In genomic region chr13:23696610-23697009, GRCh38 we compare ENCODE assay signal across 12 cellular contexts.
DNase-seq lines count a peak whose midpoint lies in the region; ATAC-seq lines count a peak whose summit lies in the region.
"Had no signal": no experiment of that assay in that cellular context is flagged by ENCODE, and none has a peak within 500 bp of the region (broad histone marks: within the 10 kb centered on the region; RNA-seq: fewer than 3 reads in every experiment).

No MANE protein-coding gene starts in this region.

- peaks cover 0 to 10% of the 10 kb centered on the region in 2 donors for H3K36me3 Mint-ChIP-seq in activated naive CD4-positive, alpha-beta T cell treated with anti-CD3 and anti-CD28 coated beads, Interleukin-2, amount 50 U/mL, for 72 hours
- H3K36me3 Mint-ChIP-seq in activated naive CD4-positive, alpha-beta T cell treated with anti-CD3 and anti-CD28 coated beads for 36 hours (ENCODE audit: low read depth) = no peaks in the 10 kb centered on the region
- H3K36me3 Mint-ChIP-seq in activated CD8-positive, alpha-beta T cell treated with anti-CD3 and anti-CD28 coated beads, Interleukin-2, amount 10 ng/mL, durations not matched to agents 7 days and 5 days (ENCODE audit: low read depth) = no peaks in the 10 kb centered on the region
- H3K36me3 Mint-ChIP-seq in stimulated activated naive B cell treated with anti-CD40 and anti-IgM and Interleukin-4, amounts not matched to agents 10 μg/mL and 1 μg/mL and 100 μg/mL, for 72 hours = no peaks in the 10 kb centered on the region

- no peak for DNase-seq in activated naive CD4-positive, alpha-beta T cell treated with anti-CD3 and anti-CD28 coated beads, Interleukin-2, amount 50 U/mL, for 72 hours (ENCODE audit: low spot score in 2 of 2)
- DNase-seq in activated naive CD4-positive, alpha-beta T cell treated with anti-CD3 and anti-CD28 coated beads for 36 hours = no peak
- DNase-seq in activated CD8-positive, alpha-beta T cell treated with anti-CD3 and anti-CD28 coated beads, Interleukin-2, amount 10 ng/mL, durations not matched to agents 7 days and 5 days = no peak
- peak; percentile 44 for DNase-seq in iPS-NIHi7 (ENCODE audit: extremely low spot score)
- DNase-seq in stimulated activated naive B cell treated with anti-CD40 and anti-IgM and Interleukin-4, amounts not matched to agents 10 μg/mL and 1 μg/mL and 100 μg/mL, for 72 hours = no peak
- no peak for DNase-seq in stimulated activated CD4-positive, alpha-beta T cell treated with anti-CD3 and anti-CD28 coated beads, Interleukin-12 subunit alpha, Interleukin-12 subunit beta, amount 100 ng/mL, for 4 hours
- DNase-seq: DND-41, hippocampal formation, NCI-H1048, NCI-H2171 had no signal

- H3K9me3 Mint-ChIP-seq in activated naive CD4-positive, alpha-beta T cell treated with anti-CD3 and anti-CD28 coated beads, Interleukin-2, amount 50 U/mL, for 72 hours = no peaks in the 10 kb centered on the region
- H3K9me3 Mint-ChIP-seq in activated naive CD4-positive, alpha-beta T cell treated with anti-CD3 and anti-CD28 coated beads for 36 hours = no peaks in the 10 kb centered on the region
- no peaks in the 10 kb centered on the region for H3K9me3 Mint-ChIP-seq in activated CD8-positive, alpha-beta T cell treated with anti-CD3 and anti-CD28 coated beads, Interleukin-2, amount 10 ng/mL, durations not matched to agents 7 days and 5 days (ENCODE audit: insufficient read depth)
- H3K9me3 Mint-ChIP-seq in stimulated activated naive B cell treated with anti-CD40 and anti-IgM and Interleukin-4, amounts not matched to agents 10 μg/mL and 1 μg/mL and 100 μg/mL, for 72 hours = no peaks in the 10 kb centered on the region

- H3K27ac Mint-ChIP-seq in activated naive CD4-positive, alpha-beta T cell treated with anti-CD3 and anti-CD28 coated beads, Interleukin-2, amount 50 U/mL, for 72 hours = peak overlapping the region; percentile 70 to 95
- no peak overlapping the region for H3K27ac Mint-ChIP-seq in activated naive CD4-positive, alpha-beta T cell treated with anti-CD3 and anti-CD28 coated beads for 36 hours
- peak overlapping the region; percentile 97 for H3K27ac Mint-ChIP-seq in activated CD8-positive, alpha-beta T cell treated with anti-CD3 and anti-CD28 coated beads, Interleukin-2, amount 10 ng/mL, durations not matched to agents 7 days and 5 days
- H3K27ac Mint-ChIP-seq in stimulated activated naive B cell treated with anti-CD40 and anti-IgM and Interleukin-4, amounts not matched to agents 10 μg/mL and 1 μg/mL and 100 μg/mL, for 72 hours = peak overlapping the region; percentile 90

- intact Hi-C loops in activated naive CD4-positive, alpha-beta T cell treated with anti-CD3 and anti-CD28 coated beads for 36 hours (cut with micrococcal nuclease) = loop anchor here (1.0 to 2.0 kb wide), 2 partner anchors 47 to 118 kb away; no protein-coding TSS in a partner anchor

- POLR2A ChIA-PET in activated CD8-positive, alpha-beta T cell treated with anti-CD3 and anti-CD28 coated beads, Interleukin-2, amount 10 ng/mL, durations not matched to agents 7 days and 5 days (lab: Charles Lee) = interaction anchor here (0.7 kb wide), 1 partner anchor 55 kb away, joined by 3 read pairs; no protein-coding TSS in a partner anchor

- peaks cover 10% of the 10 kb centered on the region for H3K4me1 Mint-ChIP-seq in activated naive CD4-positive, alpha-beta T cell treated with anti-CD3 and anti-CD28 coated beads for 36 hours (ENCODE audit: low read depth)
- H3K4me1 Mint-ChIP-seq in activated CD8-positive, alpha-beta T cell treated with anti-CD3 and anti-CD28 coated beads, Interleukin-2, amount 10 ng/mL, durations not matched to agents 7 days and 5 days (ENCODE audit: low read depth) = peaks cover 18% of the 10 kb centered on the region
- peaks cover 10 to 14% of the 10 kb centered on the region in 2 donors for H3K4me1 Mint-ChIP-seq in stimulated activated naive B cell treated with anti-CD40 and anti-IgM and Interleukin-4, amounts not matched to agents 10 μg/mL and 1 μg/mL and 100 μg/mL, for 72 hours

- CTCF ChIA-PET in activated naive CD4-positive, alpha-beta T cell treated with anti-CD3 and anti-CD28 coated beads for 36 hours (lab: Charles Lee) = no interaction called here
- CTCF ChIA-PET in activated CD8-positive, alpha-beta T cell treated with anti-CD3 and anti-CD28 coated beads, Interleukin-2, amount 10 ng/mL, durations not matched to agents 7 days and 5 days (lab: Charles Lee) = no interaction called here

- no peak for ATAC-seq in activated naive CD4-positive, alpha-beta T cell treated with anti-CD3 and anti-CD28 coated beads, Interleukin-2, amount 50 U/mL, for 72 hours
- no peak for ATAC-seq in activated CD8-positive, alpha-beta T cell treated with anti-CD3 and anti-CD28 coated beads, Interleukin-2, amount 10 ng/mL, durations not matched to agents 7 days and 5 days
- ATAC-seq in stimulated activated naive B cell treated with anti-CD40 and anti-IgM and Interleukin-4, amounts not matched to agents 10 μg/mL and 1 μg/mL and 100 μg/mL, for 72 hours (replicated peaks) = no peak
- no peak for ATAC-seq in HG03460 (IDR thresholded peaks at IDR 0.05; ENCODE audit: unreplicated experiment)
- ATAC-seq in HG03439 (IDR thresholded peaks at IDR 0.05; ENCODE audit: unreplicated experiment) = no peak

- H3K27me3 Mint-ChIP-seq in activated naive CD4-positive, alpha-beta T cell treated with anti-CD3 and anti-CD28 coated beads for 36 hours (ENCODE audit: low read depth) = no peaks in the 10 kb centered on the region
- H3K27me3 Mint-ChIP-seq in activated CD8-positive, alpha-beta T cell treated with anti-CD3 and anti-CD28 coated beads, Interleukin-2, amount 10 ng/mL, durations not matched to agents 7 days and 5 days (ENCODE audit: low read depth) = no peaks in the 10 kb centered on the region
- H3K27me3 Mint-ChIP-seq in stimulated activated naive B cell treated with anti-CD40 and anti-IgM and Interleukin-4, amounts not matched to agents 10 μg/mL and 1 μg/mL and 100 μg/mL, for 72 hours = peaks cover 0 to 12% of the 10 kb centered on the region in 2 donors

- no peak overlapping the region for H3K4me3 Mint-ChIP-seq in activated naive CD4-positive, alpha-beta T cell treated with anti-CD3 and anti-CD28 coated beads for 36 hours
- H3K4me3 Mint-ChIP-seq in activated CD8-positive, alpha-beta T cell treated with anti-CD3 and anti-CD28 coated beads, Interleukin-2, amount 10 ng/mL, durations not matched to agents 7 days and 5 days = peak overlapping the region; percentile 71
- peak overlapping the region in 1 of 2 donors; percentile 73 for H3K4me3 Mint-ChIP-seq in stimulated activated naive B cell treated with anti-CD40 and anti-IgM and Interleukin-4, amounts not matched to agents 10 μg/mL and 1 μg/mL and 100 μg/mL, for 72 hours
